Comparison of ENCODE assay signal across 8 cellular contexts in genomic region chr15:100111103-100112060, GRCh38.
DNase-seq lines count a peak whose midpoint lies in the region; ATAC-seq and TF ChIP-seq lines count a peak whose summit lies in the region.

No MANE protein-coding gene starts in this region.

- no peak overlapping the region for H2BK15ac ChIP-seq in mesendoderm (replicated peaks; ENCODE audit: low read depth)

- WGBS in esophagus, 2 donors, result 42 to 52% methylated on average over 15 of the region's 15 CpGs
- WGBS in mesendoderm (ENCODE audit: extremely low coverage, insufficient coverage, low lambda C conversion rate), result no CpG with 5 or more reads among the region's 15 CpGs

- H3K79me2 ChIP-seq in parathyroid adenoma (no peaks in the 10 kb centered on the region), mesendoderm (ENCODE audit: control insufficient read depth, insufficient read depth, low read length) (no peaks in the 10 kb centered on the region)

- H3K23ac ChIP-seq in mesendoderm (ENCODE audit: low read length), result no peak overlapping the region

- H3K4me1 ChIP-seq in esophagus (ENCODE audit: control insufficient read depth in 2 of 2, insufficient read depth in 2 of 2, low read length in 1 of 2) (peaks cover 3 to 14% of the 10 kb centered on the region in 2 donors), parathyroid adenoma (no peaks in the 10 kb centered on the region), mesendoderm (ENCODE audit: control insufficient read depth, low read depth, low read length) (peaks cover 2% of the 10 kb centered on the region)

- no peak overlapping the region for H3K56ac ChIP-seq in mesendoderm (ENCODE audit: low read length)

- H2BK120ac ChIP-seq in mesendoderm (ENCODE audit: low read depth, low read length), result no peak overlapping the region

- DNase-seq in activated CD4-positive, CD25-positive, alpha-beta regulatory T cell (lab: John Stamatoyannopoulos, UW), result no peak
- peak; percentile 49 for DNase-seq in T1000 (lab: John Stamatoyannopoulos, UW)
- no peak for DNase-seq in NCI-H187 (lab: John Stamatoyannopoulos, UW)
- no peak for DNase-seq in DMS79 (lab: John Stamatoyannopoulos, UW)
- no peak for DNase-seq in mesendoderm

- no peaks in the 10 kb centered on the region for H3K79me1 ChIP-seq in mesendoderm (ENCODE audit: low read length)

- no peak overlapping the region for H2AK5ac ChIP-seq in mesendoderm (ENCODE audit: low read length)

- H3K4me3 ChIP-seq in esophagus (ENCODE audit: low read depth in 1 of 2, low read length in 2 of 2), result no peak overlapping the region
- no peak overlapping the region for H3K4me3 ChIP-seq in parathyroid adenoma (ENCODE audit: low read depth, low read length)
- no peak overlapping the region for H3K4me3 ChIP-seq in mesendoderm (ENCODE audit: low read length)

- H3K9me3 ChIP-seq in esophagus (ENCODE audit: control insufficient read depth in 2 of 2, insufficient read depth in 1 of 2, low read depth in 1 of 2, low read length in 1 of 2) (no peaks in the 10 kb centered on the region), parathyroid adenoma (ENCODE audit: control insufficient read depth, low read length) (no peaks in the 10 kb centered on the region)

- H4K8ac ChIP-seq in mesendoderm (ENCODE audit: low read depth, low read length), result no peak overlapping the region

- H3K36me3 ChIP-seq in esophagus (ENCODE audit: control insufficient read depth in 2 of 2, insufficient read depth in 2 of 2, low read length in 1 of 2) (peaks cover 0 to 3% of the 10 kb centered on the region in 2 donors), parathyroid adenoma (ENCODE audit: control insufficient read depth, insufficient read depth, low read length) (no peaks in the 10 kb centered on the region), mesendoderm (ENCODE audit: control insufficient read depth, insufficient read depth, low read length) (no peaks in the 10 kb centered on the region)

- no peak overlapping the region for H3K18ac ChIP-seq in mesendoderm (ENCODE audit: low read length)

- no peak overlapping the region for H3K4me2 ChIP-seq in parathyroid adenoma (ENCODE audit: low read length)
- no peak overlapping the region for H3K4me2 ChIP-seq in mesendoderm (ENCODE audit: low read length)

- peak; percentile 87 to 94 for ATAC-seq in activated CD4-positive, CD25-positive, alpha-beta regulatory T cell treated with anti-CD3 and anti-CD28 coated beads, Interleukin-2, amount 50 U/mL, for 24 hours

- no peak overlapping the region for H2BK5ac ChIP-seq in mesendoderm (ENCODE audit: low read length)

- H3K27ac ChIP-seq in esophagus (ENCODE audit: low read depth in 2 of 2, low read length in 1 of 2) (peak overlapping the region; percentile 20), parathyroid adenoma (peak overlapping the region; percentile 49), mesendoderm (ENCODE audit: low read depth, low read length) (no peak overlapping the region)

- no peak overlapping the region for H3K9ac ChIP-seq in parathyroid adenoma
- H3K9ac ChIP-seq in mesendoderm (ENCODE audit: low read length), result no peak overlapping the region

- H2AFZ ChIP-seq in parathyroid adenoma, result no peak overlapping the region

- no peaks in the 10 kb centered on the region for H3K27me3 ChIP-seq in esophagus (ENCODE audit: control insufficient read depth in 1 of 2, insufficient read depth in 2 of 2, low read length in 2 of 2)
- no peaks in the 10 kb centered on the region for H3K27me3 ChIP-seq in parathyroid adenoma (ENCODE audit: control insufficient read depth, insufficient read depth, low read length)
- H3K27me3 ChIP-seq in mesendoderm (ENCODE audit: insufficient read depth, low read length, poor library complexity), result no peaks in the 10 kb centered on the region

- no peak overlapping the region for H3K4ac ChIP-seq in mesendoderm (ENCODE audit: low read depth, low read length)

- no peak for TF ChIP-seq CTCF in parathyroid adenoma (IDR thresholded peaks at IDR 0.05)

- no peak overlapping the region for H4K5ac ChIP-seq in mesendoderm (ENCODE audit: low read length)
